In the genomic region with DNA sequence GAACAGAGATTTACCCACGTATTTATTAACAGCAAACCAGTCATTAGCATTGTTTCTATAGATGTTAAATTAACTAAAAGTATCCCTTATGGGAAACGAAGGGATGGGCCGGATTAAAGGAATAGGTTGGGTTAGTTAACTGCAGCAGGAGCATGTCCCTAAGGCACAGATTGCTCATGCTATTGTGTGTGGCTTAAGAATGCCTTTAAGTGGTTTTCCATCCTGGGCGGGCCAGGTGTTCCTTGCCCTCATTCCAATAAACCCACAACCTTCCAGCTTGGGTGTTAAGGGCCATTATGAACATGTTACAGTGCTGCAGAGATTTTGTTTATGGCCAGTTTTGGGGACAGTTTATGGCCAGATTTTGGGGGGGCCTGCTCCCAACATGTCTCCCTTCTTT, we compare ENCODE assay signal across 15 cellular contexts. TPM values are rescaled to one million over a fixed set of nuclear protein-coding genes. Genes with fewer than 3 reads are reported as not detected.
"Had no signal": no experiment of that assay in that cellular context is flagged by ENCODE, and none has a peak within 500 bp of the region (broad histone marks: within the 10 kb centered on the region; RNA-seq: fewer than 3 reads in every experiment).

No MANE protein-coding gene starts in this region.

RNA-seq across cellular contexts. Expression of gene TEKT1, which starts 43.7 kb away (rescaled TPM):
- total RNA-seq: dermis blood vessel endothelial cell; esophagus mucosa; esophagus squamous epithelium; heart left ventricle; kidney epithelial cell; left cardiac atrium; left ventricle myocardium superior; lower leg skin; lung microvascular endothelial cell; mononuclear cell; mucosa of gallbladder; naive thymus-derived CD4-positive, alpha-beta T cell; natural killer cell had no signal
- polyA plus RNA-seq: heart left ventricle; hepatocyte; immature natural killer cell; naive thymus-derived CD4-positive, alpha-beta T cell had no signal
